ENCODE assay signal across 8 cellular contexts in the genomic region with DNA sequence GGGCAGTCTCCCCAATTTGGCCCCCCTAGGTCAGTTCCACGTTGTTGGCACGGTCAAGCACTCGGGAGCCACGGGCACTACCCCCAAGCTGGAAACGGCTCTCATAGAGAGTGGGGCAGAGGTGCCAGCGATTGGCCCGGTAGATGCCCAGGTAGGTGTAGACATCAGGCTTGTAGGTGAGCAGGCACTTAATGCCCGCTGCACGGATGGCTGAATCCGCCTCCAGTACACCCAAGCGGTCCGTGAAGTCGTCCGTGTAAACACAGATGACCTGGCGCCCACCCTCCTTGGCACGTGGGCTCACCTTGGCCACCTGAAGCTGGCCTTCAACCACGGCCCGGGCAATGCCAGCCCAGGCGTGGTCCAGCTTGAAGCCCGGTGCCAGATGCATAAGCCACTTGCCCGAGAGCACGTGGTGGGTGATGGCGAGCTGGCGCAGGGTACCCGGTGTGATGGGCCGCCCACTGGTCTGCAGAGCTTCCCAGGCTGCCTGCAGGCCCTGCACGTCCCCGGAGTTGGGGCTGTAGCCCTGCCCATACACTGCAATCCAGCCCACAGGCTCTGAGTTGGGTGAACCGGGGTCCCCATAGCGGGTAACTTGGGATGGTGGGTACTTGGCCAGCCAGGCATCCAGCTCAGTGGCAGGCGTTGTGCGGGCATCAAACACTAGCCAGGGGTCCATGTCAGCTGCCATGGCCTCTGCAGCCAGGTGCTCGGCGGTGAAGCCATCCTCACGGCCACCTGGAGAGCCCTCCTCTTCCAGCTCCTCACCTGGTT. TPM values are rescaled to one million over a fixed set of nuclear protein-coding genes. Genes with fewer than 3 reads are reported as not detected.
DNase-seq lines count a peak whose midpoint lies in the region; ATAC-seq and TF ChIP-seq lines count a peak whose summit lies in the region.

No MANE protein-coding gene starts in this region.

- no peaks in the 10 kb centered on the region for H3K9me3 Mint-ChIP-seq in mesothelial cell of epicardium

- no peak for TF ChIP-seq CTCF in heart left ventricle (IDR thresholded peaks at IDR 0.05)
- no peak for TF ChIP-seq CTCF in cardiac fibroblast (IDR thresholded peaks at IDR 0.05; ENCODE audit: low read depth, low read length)
- TF ChIP-seq CTCF in mesothelial cell of epicardium (IDR thresholded peaks at IDR 0.05; ENCODE audit: unreplicated experiment): no peak
- no peak for TF ChIP-seq CTCF in vagina (IDR thresholded peaks at IDR 0.05)

- ATAC-seq in heart left ventricle: no peak
- no peak for ATAC-seq in GM18909 (IDR thresholded peaks at IDR 0.05; ENCODE audit: poor library complexity, unreplicated experiment)

- H3K4me1 ChIP-seq in heart left ventricle (peaks cover 16 to 56% (median 48%) of the 10 kb centered on the region in 12 donors), vagina (peaks cover 68% of the 10 kb centered on the region)

- H3K4me1 Mint-ChIP-seq in mesothelial cell of epicardium: peaks cover 33% of the 10 kb centered on the region

- H3K4me3 ChIP-seq in heart left ventricle (peak overlapping the region; percentile 81 to 100 (median 93)), cardiac fibroblast (replicated peaks in 1 of 2; ENCODE audit: low read depth in 2 of 2, low read length in 2 of 2) (peak overlapping the region; percentile 88 to 91), vagina (peak overlapping the region; percentile 92)

- H3K27me3 Mint-ChIP-seq in mesothelial cell of epicardium (ENCODE audit: low read depth): no peaks in the 10 kb centered on the region

- H3K27ac ChIP-seq in heart left ventricle: peak overlapping the region; percentile 95 to 100 (median 97)
- H3K27ac ChIP-seq in vagina: peak overlapping the region; percentile 93

- H3K9me3 ChIP-seq in heart left ventricle: no peaks in the 10 kb centered on the region
- no peaks in the 10 kb centered on the region for H3K9me3 ChIP-seq in vagina

- H3K27me3 ChIP-seq in heart left ventricle: no peaks in the 10 kb centered on the region
- no peaks in the 10 kb centered on the region for H3K27me3 ChIP-seq in vagina

- H3K36me3 Mint-ChIP-seq in mesothelial cell of epicardium: peaks cover 11% of the 10 kb centered on the region

- DNase-seq in heart left ventricle (no peak), cardiac septum (ENCODE audit: low spot score) (no peak), cardiac fibroblast (ENCODE audit: low read depth in 2 of 2) (no peak), mesothelial cell of epicardium (ENCODE audit: low spot score in 2 of 2, unreplicated experiment in 2 of 2) (no peak), vagina (ENCODE audit: extremely low spot score in 2 of 2) (no peak), GM19240 (ENCODE audit: insufficient read length, low spot score) (no peak)
- DNase-seq in central memory CD4-positive, alpha-beta T cell: no peak

- peaks cover 0 to 18% (median 8%) of the 10 kb centered on the region in 9 donors for H3K36me3 ChIP-seq in heart left ventricle
- peaks cover 0 to 9% of the 10 kb centered on the region in 2 donors for H3K36me3 ChIP-seq in vagina

- intact Hi-C loops in heart left ventricle (cut with DNase I) (loop anchor here in 4 of 10 donors (1.0 to 5.0 kb wide), 5 partner anchors 27 to 57 kb away; a partner anchor contains a TSS), cardiac septum (cut with DNase I) (loop anchor here (2.0 to 5.0 kb wide), 2 partner anchors 43 to 85 kb away; a partner anchor contains a TSS), vagina (cut with DNase I) (loop anchor here (2.0 to 5.0 kb wide), 2 partner anchors 27 to 35 kb away; a partner anchor contains a TSS)

- H3K4me3 Mint-ChIP-seq in mesothelial cell of epicardium: peak overlapping the region; percentile 80

- peak overlapping the region; percentile 81 for H3K27ac Mint-ChIP-seq in mesothelial cell of epicardium

- no peak for TF ChIP-seq POLR2A in heart left ventricle (IDR thresholded peaks at IDR 0.05)
- TF ChIP-seq POLR2A in vagina (IDR thresholded peaks at IDR 0.05): no peak

- 83 to 86% (median 83%) methylated on average over 12 to 35 of the region's 35 CpGs for WGBS in heart left ventricle, 4 donors

RNA-seq across cellular contexts. Expression of a gene that starts 1.2 kb away (rescaled TPM):
- total RNA-seq in heart left ventricle: 10 to 100 TPM; 17.0 to 49.0 (median 39.5) TPM
- 10 to 100 TPM; 34.0 to 41.5 TPM for polyA plus RNA-seq in heart left ventricle
- 45.2 TPM for total RNA-seq in cardiac septum
- total RNA-seq in mesothelial cell of epicardium: 33.4 to 34.9 TPM (median 33.9 TPM) in 3 replicates
- 21.1 TPM for total RNA-seq in vagina

RNA-seq across cellular contexts. Expression of a gene that starts 1.6 kb away (rescaled TPM):
- total RNA-seq in heart left ventricle (100 to 1,000 TPM in 4 of 9 donors, 10 to 100 TPM in 5; 76.5 to 144 (median 96.9) TPM), cardiac septum (113 TPM), mesothelial cell of epicardium (68.5 to 74.4 TPM (median 70.9 TPM) in 3 replicates), vagina (59.2 TPM)
- polyA plus RNA-seq in heart left ventricle: 100 to 1,000 TPM; 168 to 180 TPM

RNA-seq across cellular contexts. Expression of a gene that starts 17.4 kb away (rescaled TPM):
- total RNA-seq in heart left ventricle: 10 to 100 TPM in 1 of 9 donors, 1 to 10 TPM in 6, under 1 TPM in 2; 0.22 to 13.7 (median 1.5) TPM
- 10 to 100 TPM in 1 of 2 donors, 1 to 10 TPM in 1; 1.2 to 48.1 TPM for polyA plus RNA-seq in heart left ventricle
- 2.0 TPM for total RNA-seq in cardiac septum
- 2.7 to 4.3 TPM (median 3.1 TPM) in 3 replicates for total RNA-seq in mesothelial cell of epicardium
- total RNA-seq in vagina: 20.9 TPM

RNA-seq across cellular contexts. Expression of a gene that starts 27.1 kb away (rescaled TPM):
- total RNA-seq in heart left ventricle (10 to 100 TPM; 32.3 to 78.1 (median 36.9) TPM), cardiac septum (66.2 TPM), mesothelial cell of epicardium (12.3 to 13.8 TPM (median 12.8 TPM) in 3 replicates), vagina (76.4 TPM)
- polyA plus RNA-seq in heart left ventricle: 10 to 100 TPM; 31.3 to 62.1 TPM

RNA-seq across cellular contexts. Expression of a gene that starts 27.7 kb away (rescaled TPM):
- under 1 TPM in 1 of 9 donors, not detected in 8; 0.51 TPM for total RNA-seq in heart left ventricle
- polyA plus RNA-seq in heart left ventricle: not detected
- not detected for total RNA-seq in cardiac septum
- total RNA-seq in mesothelial cell of epicardium: not detected in 3 replicates
- total RNA-seq in vagina: not detected
